In genomic region chr2:152445375-152445774, GRCh38 we compare ENCODE assay signal across 1 cellular context.
TF ChIP-seq lines count a peak whose summit lies in the region.

No MANE protein-coding gene starts in this region.

TF ChIP-seq in IMR-90, 13 proteins besides CTCF, POLR2A, EP300 and RAD21 (continued from another document):
- TF ChIP-seq ELK1 (IDR thresholded peaks at IDR 0.05; ENCODE audit: borderline replicate concordance, low read depth, low read length) (no peak), MXI1 (IDR thresholded peaks at IDR 0.05; ENCODE audit: borderline replicate concordance, low read depth, low read length) (no peak), BHLHE40 (IDR thresholded peaks at IDR 0.05; ENCODE audit: low read depth, low read length) (no peak), RCOR1 (IDR thresholded peaks at IDR 0.05; ENCODE audit: insufficient replicate concordance, low read length) (no peak), MAFK (IDR thresholded peaks at IDR 0.05; ENCODE audit: low read depth, low read length) (no peak), CHD1 (IDR thresholded peaks at IDR 0.05; ENCODE audit: low read depth, low read length) (no peak), FOS (IDR thresholded peaks at IDR 0.05; ENCODE audit: low read depth, low read length) (no peak)
